29 cellular contexts compared by ENCODE assay signal in the genomic region with DNA sequence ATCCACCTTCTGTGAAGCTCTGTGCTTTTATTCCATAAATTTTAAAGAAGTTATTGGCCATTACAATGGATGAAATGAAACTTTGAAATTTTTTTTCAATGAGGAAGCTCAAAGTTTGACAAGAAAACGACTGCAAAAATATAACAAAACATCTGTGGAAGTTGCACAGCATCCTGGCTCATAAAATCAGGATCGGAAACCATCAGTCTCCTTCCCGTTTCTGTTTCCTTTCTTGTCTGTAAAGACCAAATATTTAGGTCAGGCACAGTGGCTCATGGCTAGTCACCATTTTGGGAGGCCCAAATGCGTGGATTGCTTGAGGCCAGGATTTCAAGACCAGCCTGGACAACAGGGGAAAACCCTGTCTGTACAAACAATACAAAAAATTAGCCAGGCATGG.
"Had no signal": no experiment of that assay in that cellular context is flagged by ENCODE, and none has a peak within 500 bp of the region (broad histone marks: within the 10 kb centered on the region; RNA-seq: fewer than 3 reads in every experiment).

No MANE protein-coding gene starts in this region.

- H3K27me3 ChIP-seq: SJCRH30 had no signal

- H2AFZ ChIP-seq: PC-9 had no signal

- H3K36me3 ChIP-seq: MG63, SJCRH30 had no signal

- H3K4me2 ChIP-seq: PC-9 had no signal

- FAIRE-seq: bronchial epithelial cell, K562, RCC 7860 had no signal

- H3K4me1 ChIP-seq: SJCRH30 had no signal

- DNase-seq: activated B cell treated with CpG ODN at 0.5 μM for 24 hours; activated CD4-positive, alpha-beta memory T cell treated with anti-CD3 and anti-CD28 coated beads for 36 hours; activated CD4-positive, alpha-beta T cell treated with anti-CD3 and anti-CD28 coated beads for 4 hours; activated CD4-positive, alpha-beta T cell treated with anti-CD3 and anti-CD28 coated beads, Interleukin-2, amount 50 U/mL, for 1 hour; activated CD4-positive, CD25-positive, alpha-beta regulatory T cell treated with anti-CD3 and anti-CD28 coated beads, Interleukin-2, amount 50 U/mL, for 72 hours; activated CD8-positive, alpha-beta memory T cell treated with anti-CD3 and anti-CD28 coated beads, Interleukin-2, amount 50 U/mL, for 4 hours; activated gamma-delta T cell treated with Interleukin-2 at 50 U/mL for 16 hours; activated naive CD4-positive, alpha-beta T cell treated with anti-CD3 and anti-CD28 coated beads for 36 hours; activated T-cell treated with anti-CD3 and anti-CD28 coated beads for 4 hours; activated T-cell treated with anti-CD3 and anti-CD28 coated beads, Interleukin-2, amount 50 U/mL, for 4 hours; anterior cingulate cortex; central memory CD4-positive, alpha-beta T cell; Karpas-422; MG63; NCI-H1092; NCI-H1436 treated with DMSO at 0.1 percent for 48 hours; NCI-H1694 treated with DMSO at 0.1 percent for 48 hours; NCI-H2029; NCI-H345; NCI-H524 treated with DMSO at 0.1 percent for 48 hours; NK-92 treated with Interleukin-12 subunit alpha and Interleukin-12 subunit beta, amount 100 ng/mL, for 24 hours; PC-9; SJCRH30 had no signal

- H3K4me3 ChIP-seq: K562, MG63, PC-9, SJCRH30, SK-N-MC had no signal

- H3K9me3 ChIP-seq: MG63, SJCRH30 had no signal

- H3K27ac ChIP-seq: PC-9, RWPE1, SJCRH30, SK-N-MC, VCaP had no signal
